ENCODE assay signal across 8 cellular contexts in genomic region chr20:45833883-45834796, GRCh38. TPM values are rescaled to one million over a fixed set of nuclear protein-coding genes. Genes with fewer than 3 reads are reported as not detected.
DNase-seq lines count a peak whose midpoint lies in the region; ATAC-seq, FAIRE-seq and TF ChIP-seq lines count a peak whose summit lies in the region.

No MANE protein-coding gene starts in this region.

- H2AFZ ChIP-seq in GM12878 (ENCODE audit: control insufficient read depth, low read depth, low read length) (peak overlapping the region; percentile 80), hepatocyte (peak overlapping the region; percentile 87)

- ATAC-seq in CD8-positive, alpha-beta T cell: peak; percentile 76
- ATAC-seq in HG03354 (IDR thresholded peaks at IDR 0.05; ENCODE audit: poor library complexity, severe bottlenecking, unreplicated experiment): peak; percentile 46
- ATAC-seq in GM12878: peak; percentile 85
- no peak for ATAC-seq in GM18909 (IDR thresholded peaks at IDR 0.05; ENCODE audit: poor library complexity, unreplicated experiment)

- no peak for FAIRE-seq in GM12878 (lab: Jason Lieb, UNC)

- no peaks in the 10 kb centered on the region for H3K9me3 ChIP-seq in CD8-positive, alpha-beta T cell (ENCODE audit: low read length)
- H3K9me3 ChIP-seq in GM12878 (replicated peaks; ENCODE audit: control insufficient read depth, insufficient read depth, low read length) (no peaks in the 10 kb centered on the region), hepatocyte (ENCODE audit: low read depth) (no peaks in the 10 kb centered on the region), prostate gland (no peaks in the 10 kb centered on the region)

- H3K27ac Mint-ChIP-seq in CD8-positive, alpha-beta T cell: no peak overlapping the region

- RAD21 ChIA-PET in GM12878 (lab: Charles Lee; ENCODE audit: unreplicated experiment): no interaction called here

- H3K9me2 ChIP-seq in hepatocyte (replicated peaks; ENCODE audit: insufficient read depth): no peaks in the 10 kb centered on the region

- H3K36me3 Mint-ChIP-seq in CD8-positive, alpha-beta T cell: peaks cover 3% of the 10 kb centered on the region

- 28% methylated on average over 58 of the region's 71 CpGs for WGBS in GM12878 (ENCODE audit: insufficient coverage, insufficient replicate concordance, low lambda C conversion rate, missing lambda C conversion rate)
- WGBS in hepatocyte (ENCODE audit: low lambda C conversion rate, missing lambda C conversion rate): 8% methylated on average over 50 of the region's 71 CpGs
- WGBS in prostate gland: 5% methylated on average over 45 of the region's 71 CpGs

- no peak overlapping the region for H3K27ac ChIP-seq in CD8-positive, alpha-beta T cell (ENCODE audit: low read depth, low read length)
- H3K27ac ChIP-seq in GM12878 (ENCODE audit: control insufficient read depth, insufficient read depth) (no peak overlapping the region), hepatocyte (peak overlapping the region; percentile 87), prostate gland (peak overlapping the region; percentile 90)

- intact Hi-C loops in CD8-positive, alpha-beta T cell (cut with DNase I, micrococcal nuclease): loop anchor here in 1 of 2 experiments (2.0 kb wide), 1 partner anchor 23 kb away; the partner anchor contains the start of genes ACOT8 and ZSWIM3
- intact Hi-C loops in GM12878 (cut with micrococcal nuclease; ENCODE audit: unreplicated experiment): no loop called here
- intact Hi-C loops in prostate gland (cut with DNase I): loop anchor here (5.0 kb wide), 1 partner anchor 103 kb away; no protein-coding TSS in a partner anchor

- no peaks in the 10 kb centered on the region for H3K9me3 Mint-ChIP-seq in CD8-positive, alpha-beta T cell

- H3K36me3 ChIP-seq in CD8-positive, alpha-beta T cell (ENCODE audit: insufficient read depth, low read length): no peaks in the 10 kb centered on the region
- no peaks in the 10 kb centered on the region for H3K36me3 ChIP-seq in GM12878 (ENCODE audit: control insufficient read depth in 2 of 2, insufficient read depth in 2 of 2, low read length in 1 of 2)
- H3K36me3 ChIP-seq in hepatocyte (replicated peaks; ENCODE audit: insufficient read depth, low read depth): no peaks in the 10 kb centered on the region
- H3K36me3 ChIP-seq in prostate gland: no peaks in the 10 kb centered on the region

- TF ChIP-seq RAD21 in GM12878 (IDR thresholded peaks at IDR 0.05; ENCODE audit: insufficient read depth, low read depth, low read length): no peak

- peaks cover 7% of the 10 kb centered on the region for H3K4me1 ChIP-seq in CD8-positive, alpha-beta T cell (ENCODE audit: insufficient read depth, low read length)
- peaks cover 3% of the 10 kb centered on the region for H3K4me1 ChIP-seq in GM12878 (ENCODE audit: control insufficient read depth, insufficient read depth, low read length)
- peaks cover 29% of the 10 kb centered on the region for H3K4me1 ChIP-seq in hepatocyte (ENCODE audit: insufficient read depth)
- peaks cover 8% of the 10 kb centered on the region for H3K4me1 ChIP-seq in prostate gland (replicated peaks)

- H3K27me3 ChIP-seq in CD8-positive, alpha-beta T cell (ENCODE audit: insufficient read depth, low read length): no peaks in the 10 kb centered on the region
- no peaks in the 10 kb centered on the region for H3K27me3 ChIP-seq in GM12878 (replicated peaks in 1 of 2; ENCODE audit: control insufficient read depth in 2 of 2, insufficient read depth in 2 of 2, low read length in 1 of 2)
- H3K27me3 ChIP-seq in hepatocyte: no peaks in the 10 kb centered on the region
- H3K27me3 ChIP-seq in prostate gland (replicated peaks; ENCODE audit: insufficient read depth): no peaks in the 10 kb centered on the region

- TF ChIP-seq CTCF in CD8-positive, alpha-beta T cell (IDR thresholded peaks at IDR 0.05): no peak
- TF ChIP-seq CTCF in GM12878 (IDR thresholded peaks at IDR 0.05 in 2 of 3, conservative IDR thresholded peaks at IDR 0.05 in 1 of 3; ENCODE audit: control insufficient read depth in 2 of 3, extremely low read depth in 1 of 3, insufficient read depth in 1 of 3, low read depth in 3 of 3, low read length in 3 of 3) (no peak), hepatocyte (IDR thresholded peaks at IDR 0.05; ENCODE audit: poor library complexity) (no peak), prostate gland (IDR thresholded peaks at IDR 0.05) (no peak)

- SMC1A ChIA-PET in GM12878 (lab: Charles Lee; ENCODE audit: uncharacterized antibody, unreplicated experiment): interaction anchor here (1.3 kb wide), 1 partner anchor 100 kb away, joined by 3 read pairs; the partner anchor contains the start of gene PCIF1

- no peaks in the 10 kb centered on the region for H3K27me3 Mint-ChIP-seq in CD8-positive, alpha-beta T cell (ENCODE audit: low read depth)

- DNase-seq in CD8-positive, alpha-beta T cell: peak in 5 of 7 experiments; percentile 19 to 67 (median 37)
- DNase-seq in SW 1271 (lab: John Stamatoyannopoulos, UW) (peak; percentile 53 to 63), GM12878 (ENCODE audit: low read depth, low spot score) (no peak), hepatocyte (ENCODE audit: low spot score) (peak; percentile 81), prostate gland (ENCODE audit: low spot score) (peak; percentile 73), SIG-M5 (lab: John Stamatoyannopoulos, UW) (no peak)

- in situ Hi-C loops in GM12878 (cut with MboI): no loop called here

- H3K4me1 Mint-ChIP-seq in CD8-positive, alpha-beta T cell (ENCODE audit: low read depth): peaks cover 17% of the 10 kb centered on the region

- no peaks in the 10 kb centered on the region for H4K20me1 ChIP-seq in GM12878 (ENCODE audit: control insufficient read depth, insufficient read depth)
- no peaks in the 10 kb centered on the region for H4K20me1 ChIP-seq in hepatocyte (ENCODE audit: insufficient read depth, poor library complexity, severe bottlenecking)

- peak overlapping the region; percentile 66; the same call in 1 of the 2 replicates for H3K9ac ChIP-seq in GM12878 (ENCODE audit: control insufficient read depth, insufficient read depth, low read length)

- POLR2A ChIA-PET in CD8-positive, alpha-beta T cell (lab: Charles Lee): interaction anchor here (1.0 to 2.6 kb wide), 5 partner anchors 21 to 135 kb away, joined by 3 to 10 read pairs (median 3); partner anchors contain the start of genes ACOT8, PCIF1, ZSWIM1 and ZSWIM3
- POLR2A ChIA-PET in GM12878 (lab: Charles Lee): interaction anchor here (1.0 kb wide), 1 partner anchor 8 kb away, joined by 3 read pairs; no protein-coding TSS in a partner anchor

- TF ChIP-seq POLR2A in GM12878 (IDR thresholded peaks at IDR 0.05; ENCODE audit: low read depth, low read length) (no peak; the same call in 1 of the 2 replicates), prostate gland (IDR thresholded peaks at IDR 0.05) (no peak)

- no TSS peak for BruUV-seq in GM12878 (replicated peaks; lab: Mats Ljungman, UMichigan)

- H3K4me3 Mint-ChIP-seq in CD8-positive, alpha-beta T cell: peak overlapping the region; percentile 86

- CTCF ChIA-PET in CD8-positive, alpha-beta T cell (lab: Charles Lee): no interaction called here
- CTCF ChIA-PET in GM12878 (lab: Yijun Ruan, JAX): interaction anchor here (1.3 to 1.6 kb wide), 2 partner anchors 8 to 18 kb away, joined by 4 to 6 read pairs; no protein-coding TSS in a partner anchor

- TF ChIP-seq EP300 in GM12878 (IDR thresholded peaks at IDR 0.05; ENCODE audit: borderline replicate concordance in 1 of 2, control insufficient read depth in 1 of 2, low read depth in 2 of 2, low read length in 2 of 2): no peak

- H3K4me2 ChIP-seq in GM12878 (ENCODE audit: control insufficient read depth, insufficient read depth) (peak overlapping the region; percentile 99), hepatocyte (peak overlapping the region; percentile 92)

- H3K79me2 ChIP-seq in GM12878 (ENCODE audit: control insufficient read depth, insufficient read depth, low read length) (no peaks in the 10 kb centered on the region), hepatocyte (peaks cover 14% of the 10 kb centered on the region)

- H3K4me3 ChIP-seq in CD8-positive, alpha-beta T cell (ENCODE audit: low read depth, low read length): peak overlapping the region; percentile 73
- peak overlapping the region; percentile 95 for H3K4me3 ChIP-seq in GM12878
- peak overlapping the region; percentile 87 for H3K4me3 ChIP-seq in hepatocyte
- peak overlapping the region; percentile 55 to 66 for H3K4me3 ChIP-seq in prostate gland

RNA-seq across cellular contexts. Expression of gene SNX21, which starts 0.5 kb away (rescaled TPM):
- total RNA-seq in CD8-positive, alpha-beta T cell: under 1 TPM; 0.46 to 0.50 TPM
- total RNA-seq in GM12878 (2013; cell fraction: nucleolus; rRNA removed): 2.3 and 5.2 TPM in 2 replicates
- total RNA-seq in GM12878 (2014; rRNA removed): 0.76 and 0.79 TPM in 2 replicates
- total RNA-seq in GM12878 (2014; rRNA removed; fragmentation: Illumina TruSeq; extraction: Trizol): 0.22 and 0.23 TPM in 2 replicates
- total RNA-seq in GM12878 (2021): 0.77 and 1.2 TPM in 2 replicates
- 0.41 TPM for polyA plus RNA-seq in GM12878 (2011; ENCODE audit: low read depth)
- polyA plus RNA-seq in GM12878 (2011; rRNA removed): 0.27 and 0.41 TPM in 2 replicates
- 0.76 and 0.97 TPM in 2 replicates for polyA plus RNA-seq in GM12878 (2011; cell fraction: cytosol; rRNA removed)
- polyA plus RNA-seq in GM12878 (2011; cell fraction: nucleus; rRNA removed): 0.49 and 0.92 TPM in 2 replicates
- polyA plus RNA-seq in GM12878 (2012): 1.1 and 1.9 TPM in 2 replicates
- polyA plus RNA-seq in GM12878 (2014; fragmentation: Illumina TruSeq; extraction: Trizol): 0.10 and 0.27 TPM in 2 replicates
- under 1 TPM; 0.34 to 0.37 TPM for polyA plus RNA-seq in GM12878 (2014; fragmentation: Nextera tagmentation; extraction: Ambion mirVana)
- 1.1 and 1.3 TPM in 2 replicates for polyA plus RNA-seq in GM12878 (2014; rRNA removed)
- polyA plus RNA-seq in GM12878 (2016; fragmentation: Nextera tagmentation; extraction: Ambion mirVana): 1 to 10 TPM in 1 of 2 experiments, under 1 TPM in 1; 0.74 to 1.4 TPM
- polyA minus RNA-seq in GM12878 (2011; rRNA and poly(A)+ RNA removed): 0.15 and 0.52 TPM in 2 replicates
- not detected in 2 replicates for polyA minus RNA-seq in GM12878 (2011; cell fraction: cytosol; rRNA and poly(A)+ RNA removed)
- polyA minus RNA-seq in GM12878 (2011; cell fraction: nucleus; rRNA and poly(A)+ RNA removed): 0.85 and 1.4 TPM in 2 replicates
- total RNA-seq in hepatocyte: 19.3 and 30.0 TPM in 2 replicates
- polyA plus RNA-seq in hepatocyte: 32.1 and 32.5 TPM in 2 replicates
- 10 to 100 TPM; 60.4 to 68.4 TPM for total RNA-seq in prostate gland

RNA-seq across cellular contexts. Expression of gene TNNC2, which starts 7.0 kb away (rescaled TPM):
- total RNA-seq in CD8-positive, alpha-beta T cell: under 1 TPM; 0.67 to 0.79 TPM
- not detected in 2 replicates for total RNA-seq in GM12878 (2013; cell fraction: nucleolus; rRNA removed)
- total RNA-seq in GM12878 (2014; rRNA removed) (not detected in 2 replicates), GM12878 (2014; rRNA removed; fragmentation: Illumina TruSeq; extraction: Trizol) (not detected in 2 replicates), GM12878 (2021) (not detected in 2 replicates), hepatocyte (0.63 TPM in 1 of 2 replicates, not detected in the other), prostate gland (1 to 10 TPM; 2.1 to 3.0 TPM)
- not detected for polyA plus RNA-seq in GM12878 (2011; ENCODE audit: low read depth)
- polyA plus RNA-seq in GM12878 (2011; rRNA removed) (not detected in 2 replicates), GM12878 (2014; fragmentation: Illumina TruSeq; extraction: Trizol) (not detected in 2 replicates), GM12878 (2014; fragmentation: Nextera tagmentation; extraction: Ambion mirVana) (not detected), GM12878 (2014; rRNA removed) (not detected in 2 replicates), GM12878 (2016; fragmentation: Nextera tagmentation; extraction: Ambion mirVana) (under 1 TPM in 1 of 2 experiments, not detected in 1; 0.37 TPM), hepatocyte (0.51 and 1.8 TPM in 2 replicates)
- polyA plus RNA-seq in GM12878 (2011; cell fraction: cytosol; rRNA removed): 0.09 and 0.15 TPM in 2 replicates
- polyA plus RNA-seq in GM12878 (2011; cell fraction: nucleus; rRNA removed): not detected in 2 replicates
- 0.31 TPM in 1 of 2 replicates, not detected in the other for polyA plus RNA-seq in GM12878 (2012)
- polyA minus RNA-seq in GM12878 (2011; rRNA and poly(A)+ RNA removed): not detected in 2 replicates
- not detected in 2 replicates for polyA minus RNA-seq in GM12878 (2011; cell fraction: cytosol; rRNA and poly(A)+ RNA removed)
- polyA minus RNA-seq in GM12878 (2011; cell fraction: nucleus; rRNA and poly(A)+ RNA removed): not detected in 2 replicates

RNA-seq across cellular contexts. Expression of gene UBE2C, which starts 21.7 kb away (rescaled TPM):
- total RNA-seq in CD8-positive, alpha-beta T cell: under 1 TPM in 1 of 2 experiments, not detected in 1; 0.60 TPM
- 3.5 and 5.6 TPM in 2 replicates for total RNA-seq in GM12878 (2013; cell fraction: nucleolus; rRNA removed)
- 174 and 186 TPM in 2 replicates for total RNA-seq in GM12878 (2014; rRNA removed)
- 115 and 117 TPM in 2 replicates for total RNA-seq in GM12878 (2014; rRNA removed; fragmentation: Illumina TruSeq; extraction: Trizol)
- 133 and 141 TPM in 2 replicates for total RNA-seq in GM12878 (2021)
- 135 TPM for polyA plus RNA-seq in GM12878 (2011; ENCODE audit: low read depth)
- polyA plus RNA-seq in GM12878 (2011; rRNA removed): 139 and 175 TPM in 2 replicates
- polyA plus RNA-seq in GM12878 (2011; cell fraction: cytosol; rRNA removed): 226 and 261 TPM in 2 replicates
- polyA plus RNA-seq in GM12878 (2011; cell fraction: nucleus; rRNA removed): 90.0 and 96.1 TPM in 2 replicates
- 100 and 106 TPM in 2 replicates for polyA plus RNA-seq in GM12878 (2012)
- polyA plus RNA-seq in GM12878 (2014; fragmentation: Illumina TruSeq; extraction: Trizol): 163 and 178 TPM in 2 replicates
- polyA plus RNA-seq in GM12878 (2014; fragmentation: Nextera tagmentation; extraction: Ambion mirVana): 100 to 1,000 TPM in 1 of 2 experiments, 10 to 100 TPM in 1; 86.2 to 140 TPM
- polyA plus RNA-seq in GM12878 (2014; rRNA removed): 229 and 243 TPM in 2 replicates
- polyA plus RNA-seq in GM12878 (2016; fragmentation: Nextera tagmentation; extraction: Ambion mirVana): 100 to 1,000 TPM; 396 to 412 TPM
- 59.9 and 79.5 TPM in 2 replicates for polyA minus RNA-seq in GM12878 (2011; rRNA and poly(A)+ RNA removed)
- 56.4 and 68.8 TPM in 2 replicates for polyA minus RNA-seq in GM12878 (2011; cell fraction: cytosol; rRNA and poly(A)+ RNA removed)
- 20.3 and 24.9 TPM in 2 replicates for polyA minus RNA-seq in GM12878 (2011; cell fraction: nucleus; rRNA and poly(A)+ RNA removed)
- 21.9 and 26.7 TPM in 2 replicates for total RNA-seq in hepatocyte
- 46.9 and 49.0 TPM in 2 replicates for polyA plus RNA-seq in hepatocyte
- total RNA-seq in prostate gland: 10 to 100 TPM in 1 of 2 donors, 1 to 10 TPM in 1; 2.2 to 10.9 TPM

RNA-seq across cellular contexts. Expression of gene ACOT8, which starts 23.1 kb away (rescaled TPM):
- total RNA-seq in CD8-positive, alpha-beta T cell: 10 to 100 TPM; 14.5 to 17.0 TPM
- 43.6 and 48.2 TPM in 2 replicates for total RNA-seq in GM12878 (2013; cell fraction: nucleolus; rRNA removed)
- total RNA-seq in GM12878 (2014; rRNA removed): 45.0 and 47.9 TPM in 2 replicates
- 15.2 and 16.5 TPM in 2 replicates for total RNA-seq in GM12878 (2014; rRNA removed; fragmentation: Illumina TruSeq; extraction: Trizol)
- 24.9 and 27.3 TPM in 2 replicates for total RNA-seq in GM12878 (2021)
- 12.5 TPM for polyA plus RNA-seq in GM12878 (2011; ENCODE audit: low read depth)
- 22.9 and 39.3 TPM in 2 replicates for polyA plus RNA-seq in GM12878 (2011; rRNA removed)
- polyA plus RNA-seq in GM12878 (2011; cell fraction: cytosol; rRNA removed): 75.7 and 85.6 TPM in 2 replicates
- polyA plus RNA-seq in GM12878 (2011; cell fraction: nucleus; rRNA removed): 67.1 and 69.3 TPM in 2 replicates
- 22.6 and 23.4 TPM in 2 replicates for polyA plus RNA-seq in GM12878 (2012)
- polyA plus RNA-seq in GM12878 (2014; fragmentation: Illumina TruSeq; extraction: Trizol): 9.5 and 15.9 TPM in 2 replicates
- polyA plus RNA-seq in GM12878 (2014; fragmentation: Nextera tagmentation; extraction: Ambion mirVana): 10 to 100 TPM in 1 of 2 experiments, 1 to 10 TPM in 1; 5.1 to 10.1 TPM
- polyA plus RNA-seq in GM12878 (2014; rRNA removed): 42.0 and 45.3 TPM in 2 replicates
- 10 to 100 TPM; 36.3 to 47.5 TPM for polyA plus RNA-seq in GM12878 (2016; fragmentation: Nextera tagmentation; extraction: Ambion mirVana)
- 19.8 and 46.3 TPM in 2 replicates for polyA minus RNA-seq in GM12878 (2011; rRNA and poly(A)+ RNA removed)
- 6.8 and 13.9 TPM in 2 replicates for polyA minus RNA-seq in GM12878 (2011; cell fraction: cytosol; rRNA and poly(A)+ RNA removed)
- 21.6 and 34.5 TPM in 2 replicates for polyA minus RNA-seq in GM12878 (2011; cell fraction: nucleus; rRNA and poly(A)+ RNA removed)
- 26.3 and 40.6 TPM in 2 replicates for total RNA-seq in hepatocyte
- polyA plus RNA-seq in hepatocyte: 36.5 and 44.0 TPM in 2 replicates
- 10 to 100 TPM; 57.4 to 68.1 TPM for total RNA-seq in prostate gland

RNA-seq across cellular contexts. Expression of gene ZSWIM3, which starts 23.3 kb away (rescaled TPM):
- under 1 TPM; 0.30 to 0.58 TPM for total RNA-seq in CD8-positive, alpha-beta T cell
- 6.8 and 7.8 TPM in 2 replicates for total RNA-seq in GM12878 (2013; cell fraction: nucleolus; rRNA removed)
- total RNA-seq in GM12878 (2014; rRNA removed): 4.6 and 5.7 TPM in 2 replicates
- 4.3 and 4.9 TPM in 2 replicates for total RNA-seq in GM12878 (2014; rRNA removed; fragmentation: Illumina TruSeq; extraction: Trizol)
- 4.1 and 4.5 TPM in 2 replicates for total RNA-seq in GM12878 (2021)
- polyA plus RNA-seq in GM12878 (2011; ENCODE audit: low read depth): 1.2 TPM
- polyA plus RNA-seq in GM12878 (2011; rRNA removed): 4.3 and 5.1 TPM in 2 replicates
- polyA plus RNA-seq in GM12878 (2011; cell fraction: cytosol; rRNA removed): 5.1 and 5.5 TPM in 2 replicates
- 3.6 and 3.7 TPM in 2 replicates for polyA plus RNA-seq in GM12878 (2011; cell fraction: nucleus; rRNA removed)
- polyA plus RNA-seq in GM12878 (2012): 1.1 and 3.4 TPM in 2 replicates
- 3.2 and 4.7 TPM in 2 replicates for polyA plus RNA-seq in GM12878 (2014; fragmentation: Illumina TruSeq; extraction: Trizol)
- 1 to 10 TPM; 1.6 to 2.0 TPM for polyA plus RNA-seq in GM12878 (2014; fragmentation: Nextera tagmentation; extraction: Ambion mirVana)
- 4.1 and 4.6 TPM in 2 replicates for polyA plus RNA-seq in GM12878 (2014; rRNA removed)
- 1 to 10 TPM; 3.5 to 3.6 TPM for polyA plus RNA-seq in GM12878 (2016; fragmentation: Nextera tagmentation; extraction: Ambion mirVana)
- polyA minus RNA-seq in GM12878 (2011; rRNA and poly(A)+ RNA removed): 11.8 and 13.4 TPM in 2 replicates
- 2.6 and 2.8 TPM in 2 replicates for polyA minus RNA-seq in GM12878 (2011; cell fraction: cytosol; rRNA and poly(A)+ RNA removed)
- polyA minus RNA-seq in GM12878 (2011; cell fraction: nucleus; rRNA and poly(A)+ RNA removed): 1.8 and 3.3 TPM in 2 replicates
- total RNA-seq in hepatocyte: 4.3 and 6.2 TPM in 2 replicates
- polyA plus RNA-seq in hepatocyte: 1.3 and 4.1 TPM in 2 replicates
- total RNA-seq in prostate gland: 10 to 100 TPM in 1 of 2 donors, 1 to 10 TPM in 1; 4.3 to 11.9 TPM

Comparison
In these comparisons a context has a peak if more than half of its experiments do, and no peak if none do; other contexts are left out.
1. DNase-seq: peak in CD8-positive, alpha-beta T cell (5 of 7), SW 1271 (2 of 2), hepatocyte (single experiment) and prostate gland (single experiment); none in GM12878 (single experiment) and SIG-M5 (single experiment).
2. H3K27ac ChIP-seq: peak in hepatocyte (single experiment) and prostate gland (2 of 2); none in CD8-positive, alpha-beta T cell (single experiment) and GM12878 (single experiment).
3. Peak in every context shown above with its lines, with median percentiles within 50 percentile points of each other: H3K4me3 ChIP-seq.